Comparison of ENCODE assay signal across 1 cellular context in genomic region chr3:11096266-11097135, GRCh38.
TF ChIP-seq lines count a peak whose summit lies in the region.

No MANE protein-coding gene starts in this region.

TF ChIP-seq in K562, 482 proteins besides CTCF, POLR2A, EP300 and RAD21 (continued from another document):
- TF ChIP-seq NKRF (IDR thresholded peaks at IDR 0.05; ENCODE audit: borderline replicate concordance) (no peak), ZNF431 (CRISPR knock-in tag; IDR thresholded peaks at IDR 0.05) (no peak), NEUROD1 (IDR thresholded peaks at IDR 0.05; ENCODE audit: borderline replicate concordance, low read depth, low read length, partially characterized antibody) (peak; percentile 45), ATF3 (IDR thresholded peaks at IDR 0.05) (peak; percentile 91), ATF3 (CRISPR knock-in tag; conservative IDR thresholded peaks at IDR 0.05) (0 out of 2 replicates have a peak, but pooled peaks have one; percentile 29), FOS (IDR thresholded peaks at IDR 0.05; ENCODE audit: extremely low read depth, insufficient read length) (peak; percentile 45), BHLHE40 (IDR thresholded peaks at IDR 0.05; ENCODE audit: low read length) (0 out of 2 replicates have a peak, but pooled peaks have one; percentile 16), SRF (CRISPR knock-in tag; IDR thresholded peaks at IDR 0.05) (peak in 1 of 2 experiments; percentile 90; a peak in 1 of 4 replicates), FUS (optimal IDR thresholded peaks at IDR 0.05; ENCODE audit: low read depth, low read length) (no peak), VEZF1 (CRISPR knock-in tag; IDR thresholded peaks at IDR 0.05) (peak; percentile 49; the same call in 1 of the 2 replicates), FOSL1 (tag; conservative IDR thresholded peaks at IDR 0.05) (peak; percentile 95), SMARCE1 (IDR thresholded peaks at IDR 0.05) (peak; percentile 75), TFAP4 (CRISPR knock-in tag; IDR thresholded peaks at IDR 0.05; ENCODE audit: borderline replicate concordance) (peak; percentile 55; the same call in 1 of the 2 replicates), ZNF3 (CRISPR knock-in tag; IDR thresholded peaks at IDR 0.05) (no peak), NRF1 (conservative IDR thresholded peaks at IDR 0.05 in 1 of 2, IDR thresholded peaks at IDR 0.05 in 1 of 2) (peak; percentile 48 to 54; a peak in 2 of 4 replicates), NFE2 (IDR thresholded peaks at IDR 0.05; ENCODE audit: low read depth) (peak; percentile 20; the same call in 1 of the 2 replicates), CBFA2T3 (IDR thresholded peaks at IDR 0.05) (0 out of 2 replicates have a peak, but pooled peaks have one; percentile 8), CBX5 (IDR thresholded peaks at IDR 0.05; ENCODE audit: borderline replicate concordance, low read depth) (no peak), XRCC5 (IDR thresholded peaks at IDR 0.05; ENCODE audit: low read depth, low read length) (no peak)
TF ChIP-seq in K562: peak in this region for 22.
